10 cellular contexts compared by ENCODE assay signal in the genomic region with DNA sequence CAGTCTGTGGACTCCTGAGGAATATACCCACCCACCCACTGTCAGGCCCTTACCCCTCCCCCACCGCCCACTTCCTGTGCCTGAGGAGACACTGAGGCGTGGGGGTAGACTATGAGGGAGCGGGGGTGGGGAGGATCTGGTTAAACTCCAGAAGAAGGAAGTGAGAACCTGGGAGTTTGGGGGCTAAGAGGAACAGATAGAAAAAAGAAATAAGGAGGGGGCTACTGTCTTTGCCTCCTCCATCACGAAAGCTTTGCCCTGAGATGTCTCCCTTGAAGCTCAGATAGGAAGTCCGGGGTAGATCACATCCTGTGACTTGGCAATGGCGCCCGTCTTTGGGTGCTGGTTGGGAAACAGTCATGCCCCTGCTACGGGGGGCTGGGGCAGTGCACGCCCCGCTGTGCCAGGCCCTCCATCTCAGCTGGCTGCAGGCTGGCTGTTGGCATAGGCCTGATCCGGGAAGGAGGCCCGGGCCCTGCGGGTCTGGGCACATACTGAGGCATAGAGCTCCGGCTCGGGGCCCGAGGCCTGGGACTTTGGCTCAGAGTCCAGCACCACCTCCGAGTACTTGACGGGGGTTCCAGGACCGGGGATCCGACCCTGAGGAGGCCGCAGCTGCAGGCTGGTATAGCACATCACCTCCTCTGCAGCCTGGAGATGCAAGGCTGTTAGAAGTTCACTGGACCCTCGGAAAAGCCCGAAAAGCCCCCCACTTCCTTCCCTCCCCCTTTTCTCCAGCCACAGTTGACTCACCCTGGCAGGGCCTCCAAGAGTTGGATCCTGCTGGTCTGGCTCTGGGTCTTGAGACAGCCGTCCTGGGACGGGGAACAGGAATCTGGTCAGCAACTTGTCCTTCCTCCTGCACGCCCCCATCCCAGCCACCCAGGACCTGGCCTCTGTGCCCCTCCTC. TPM values are rescaled to one million over a fixed set of nuclear protein-coding genes. Genes with fewer than 3 reads are reported as not detected.
DNase-seq lines count a peak whose midpoint lies in the region; ATAC-seq and TF ChIP-seq lines count a peak whose summit lies in the region.
"Had no signal": no experiment of that assay in that cellular context is flagged by ENCODE, and none has a peak within 500 bp of the region (broad histone marks: within the 10 kb centered on the region; RNA-seq: fewer than 3 reads in every experiment).

No MANE protein-coding gene starts in this region.

- TF ChIP-seq CTCF in left ventricle myocardium inferior (IDR thresholded peaks at IDR 0.05; ENCODE audit: borderline replicate concordance) (no peak), PC-9 (conservative IDR thresholded peaks at IDR 0.05) (no peak)

- H3K27me3 ChIP-seq in left ventricle myocardium inferior (ENCODE audit: low read depth) (no peaks in the 10 kb centered on the region), mesenchymal stem cell (ENCODE audit: control insufficient read depth in 1 of 2, insufficient read depth in 1 of 2, low read length in 2 of 2) (no peaks in the 10 kb centered on the region), PC-9 (ENCODE audit: insufficient read depth, low read depth) (no peaks in the 10 kb centered on the region)

- H3K14ac ChIP-seq in mesenchymal stem cell (ENCODE audit: low read length in 2 of 2): no peak overlapping the region

- no peaks in the 10 kb centered on the region for H3K79me2 ChIP-seq in PC-9 (ENCODE audit: low read depth)

- CTCF ChIA-PET in PC-9 (lab: Charles Lee): no interaction called here

- H4K91ac ChIP-seq in mesenchymal stem cell (ENCODE audit: low read length): no peak overlapping the region

- ATAC-seq in left ventricle myocardium superior: no peak
- ATAC-seq in HG03280 (IDR thresholded peaks at IDR 0.05; ENCODE audit: unreplicated experiment): no peak
- ATAC-seq: psoas muscle had no signal

- H2BK5ac ChIP-seq in mesenchymal stem cell (ENCODE audit: low read depth, low read length, poor library complexity, severe bottlenecking): no peak overlapping the region

- no peak overlapping the region for H3K23ac ChIP-seq in mesenchymal stem cell (ENCODE audit: low read length in 2 of 2)

- no TSS peak for BruUV-seq in PC-9 (replicated peaks; lab: Mats Ljungman, UMichigan)

- H2AK5ac ChIP-seq in mesenchymal stem cell (ENCODE audit: low read length, severe bottlenecking): no peak overlapping the region

- no peaks in the 10 kb centered on the region for H3K79me1 ChIP-seq in mesenchymal stem cell (replicated peaks; ENCODE audit: low read length, poor library complexity, severe bottlenecking)

- no peak overlapping the region for H3K27ac ChIP-seq in left ventricle myocardium inferior (replicated peaks)
- no peak overlapping the region for H3K27ac ChIP-seq in mesenchymal stem cell (ENCODE audit: low read length, poor library complexity, severe bottlenecking)
- H3K27ac ChIP-seq in PC-9: no peak overlapping the region
- H3K27ac ChIP-seq: psoas muscle had no signal

- DNase-seq in left ventricle myocardium superior (peak; percentile 47), left ventricle myocardium inferior (no peak), mesenchymal stem cell (no peak), NCI-H2196 treated with DMSO at 0.1 percent for 48 hours (lab: John Stamatoyannopoulos, UW; ENCODE audit: unreplicated experiment) (no peak), PC-9 (no peak), NCI-H1694 (lab: John Stamatoyannopoulos, UW) (no peak)
- DNase-seq in activated T-cell treated with anti-CD3 and anti-CD28 coated beads, Interleukin-2, amount 50 U/mL, for 48 hours: peak; percentile 66 to 69

- H3K4me3 ChIP-seq in left ventricle myocardium inferior (no peak overlapping the region), mesenchymal stem cell (ENCODE audit: insufficient read depth in 1 of 2, low read depth in 1 of 2, low read length in 2 of 2) (peak overlapping the region in 1 of 2 experiments; percentile 59), PC-9 (no peak overlapping the region)
- H3K4me3 ChIP-seq: psoas muscle had no signal

- H3K4me2 ChIP-seq in mesenchymal stem cell (ENCODE audit: low read length, poor library complexity, severe bottlenecking) (no peak overlapping the region), PC-9 (no peak overlapping the region)

- no peaks in the 10 kb centered on the region for H4K20me1 ChIP-seq in PC-9 (ENCODE audit: insufficient read depth)

- H2BK120ac ChIP-seq in mesenchymal stem cell (ENCODE audit: low read depth, low read length): no peak overlapping the region

- H3K4ac ChIP-seq in mesenchymal stem cell (ENCODE audit: low read depth in 1 of 2, low read length in 2 of 2): peak overlapping the region in 1 of 2 experiments; percentile 30

- POLR2A ChIA-PET in PC-9 (lab: Charles Lee; ENCODE audit: unreplicated experiment): no interaction called here

- WGBS in mesenchymal stem cell: 92% methylated on average over 25 of the region's 26 CpGs

- H4K8ac ChIP-seq in mesenchymal stem cell (ENCODE audit: low read length): no peak overlapping the region

- no peak overlapping the region for H3K18ac ChIP-seq in mesenchymal stem cell (ENCODE audit: low read depth in 1 of 2, low read length in 2 of 2)

- H3K9ac ChIP-seq in mesenchymal stem cell (ENCODE audit: low read length): peak overlapping the region; percentile 74

- H2AFZ ChIP-seq in mesenchymal stem cell (ENCODE audit: low read depth, low read length): no peak overlapping the region
- H2AFZ ChIP-seq in PC-9: no peak overlapping the region

- H3K9me3 ChIP-seq in left ventricle myocardium inferior (replicated peaks) (no peaks in the 10 kb centered on the region), mesenchymal stem cell (ENCODE audit: control insufficient read depth, low read length) (no peaks in the 10 kb centered on the region), PC-9 (ENCODE audit: insufficient read depth, low read depth) (no peaks in the 10 kb centered on the region)
- H3K9me3 ChIP-seq: psoas muscle had no signal

- no peak overlapping the region for H2BK12ac ChIP-seq in mesenchymal stem cell (ENCODE audit: low read length in 2 of 2)

- no peaks in the 10 kb centered on the region for H3K9me2 ChIP-seq in PC-9 (ENCODE audit: insufficient read depth)

- intact Hi-C loops in left ventricle myocardium superior (cut with micrococcal nuclease) (no loop called here), left ventricle myocardium inferior (cut with micrococcal nuclease) (loop anchor here (5.0 kb wide), 1 partner anchor 83 kb away; the partner anchor contains the start of genes CREB3 and TLN1), PC-9 (cut with micrococcal nuclease; ENCODE audit: unreplicated experiment) (loop anchor here (5.0 kb wide), 2 partner anchors 167 to 178 kb away; partner anchors contain the start of genes FAM221B and TMEM8B)

- H3K36me3 ChIP-seq in left ventricle myocardium inferior (no peaks in the 10 kb centered on the region), mesenchymal stem cell (ENCODE audit: control insufficient read depth in 1 of 2, insufficient read depth in 2 of 2, low read depth in 1 of 2, low read length in 2 of 2) (no peaks in the 10 kb centered on the region), PC-9 (ENCODE audit: low read depth) (no peaks in the 10 kb centered on the region)

- H3F3A ChIP-seq in PC-9 (ENCODE audit: insufficient read depth, low read depth): peaks cover 13% of the 10 kb centered on the region; the same call in 1 of the 2 replicates

- H3K4me1 ChIP-seq in left ventricle myocardium inferior: peaks cover 14% of the 10 kb centered on the region
- peaks cover 6% of the 10 kb centered on the region for H3K4me1 ChIP-seq in mesenchymal stem cell (ENCODE audit: control insufficient read depth, insufficient read depth, low read depth, low read length)
- H3K4me1 ChIP-seq in PC-9 (replicated peaks; ENCODE audit: insufficient read depth): peaks cover 21% of the 10 kb centered on the region
- H3K4me1 ChIP-seq: psoas muscle had no signal

- H2BK15ac ChIP-seq in mesenchymal stem cell (ENCODE audit: low read depth, poor library complexity, severe bottlenecking): no peak overlapping the region

RNA-seq across cellular contexts. Expression of gene SIT1, which starts 1.0 kb away (rescaled TPM):
- 0.32 TPM for total RNA-seq in left ventricle myocardium superior
- not detected for total RNA-seq in left ventricle myocardium inferior
- polyA plus RNA-seq in mesenchymal stem cell (2013, experiment 1 of 2): not detected
- not detected for polyA plus RNA-seq in mesenchymal stem cell (2013, experiment 2 of 2)
- total RNA-seq in PC-9 (2021): not detected in 2 replicates
- total RNA-seq: endothelial cell of umbilical vein had no signal
- polyA plus RNA-seq: endothelial cell of umbilical vein had no signal

RNA-seq across cellular contexts. Expression of gene RMRP, which starts 8.1 kb away (rescaled TPM):
- total RNA-seq in left ventricle myocardium superior: 16,495 TPM
- 15,093 TPM for total RNA-seq in left ventricle myocardium inferior
- polyA plus RNA-seq in mesenchymal stem cell (2013, experiment 1 of 2): not detected
- polyA plus RNA-seq in mesenchymal stem cell (2013, experiment 2 of 2): not detected
- 13,432 and 13,506 TPM in 2 replicates for total RNA-seq in PC-9 (2021)
- polyA plus RNA-seq: endothelial cell of umbilical vein had no signal

RNA-seq across cellular contexts. Expression of gene CCDC107, which starts 8.4 kb away (rescaled TPM):
- total RNA-seq in left ventricle myocardium superior: 45.6 TPM
- 44.3 TPM for total RNA-seq in left ventricle myocardium inferior
- 21.7 TPM for polyA plus RNA-seq in mesenchymal stem cell (2013, experiment 1 of 2)
- polyA plus RNA-seq in mesenchymal stem cell (2013, experiment 2 of 2): 20.5 TPM
- 6.9 and 10.5 TPM in 2 replicates for total RNA-seq in PC-9 (2021)

RNA-seq across cellular contexts. Expression of gene ARHGEF39, which starts 15.3 kb away (rescaled TPM):
- total RNA-seq in left ventricle myocardium superior (0.45 TPM), left ventricle myocardium inferior (0.27 TPM), PC-9 (2021) (13.5 and 15.6 TPM in 2 replicates)
- polyA plus RNA-seq in mesenchymal stem cell (2013, experiment 1 of 2): 0.81 TPM
- 0.73 TPM for polyA plus RNA-seq in mesenchymal stem cell (2013, experiment 2 of 2)

RNA-seq across cellular contexts. Expression of gene CA9, which starts 24.0 kb away (rescaled TPM):
- 0.64 TPM for total RNA-seq in left ventricle myocardium superior
- total RNA-seq in left ventricle myocardium inferior: not detected
- polyA plus RNA-seq in mesenchymal stem cell (2013, experiment 1 of 2): 0.30 TPM
- polyA plus RNA-seq in mesenchymal stem cell (2013, experiment 2 of 2): 0.38 TPM
- total RNA-seq in PC-9 (2021): 2.5 and 6.6 TPM in 2 replicates
- total RNA-seq: endothelial cell of umbilical vein, psoas muscle had no signal

Comparison
In these comparisons a context has a peak if more than half of its experiments do, and no peak if none do; other contexts are left out.
1. DNase-seq: peak in left ventricle myocardium superior (single experiment) and activated T-cell treated with anti-CD3 and anti-CD28 coated beads, Interleukin-2, amount 50 U/mL, for 48 hours (2 of 2); none in left ventricle myocardium inferior (single experiment), mesenchymal stem cell (single experiment), NCI-H2196 treated with DMSO at 0.1 percent for 48 hours (single experiment), PC-9 (0 of 2) and NCI-H1694 (single experiment).